1 cellular context compared by ENCODE assay signal in genomic region chr20:1267809-1268374, GRCh38.
A peak's percentile ranks its signal among the peaks of the same experiment; 100 is the strongest.
TF ChIP-seq lines count a peak whose summit lies in the region.

No MANE protein-coding gene starts in this region.

TF ChIP-seq in HepG2, 621 proteins besides CTCF, POLR2A, EP300 and RAD21:
- peak; percentile 11; the same call in 1 of the 2 replicates for TF ChIP-seq CEBPB (IDR thresholded peaks at IDR 0.05; ENCODE audit: borderline replicate concordance, low read depth, low read length)
- TF ChIP-seq ZNF563 (CRISPR knock-in tag; IDR thresholded peaks at IDR 0.05) = no peak
